10 cellular contexts compared by ENCODE assay signal in the genomic region with DNA sequence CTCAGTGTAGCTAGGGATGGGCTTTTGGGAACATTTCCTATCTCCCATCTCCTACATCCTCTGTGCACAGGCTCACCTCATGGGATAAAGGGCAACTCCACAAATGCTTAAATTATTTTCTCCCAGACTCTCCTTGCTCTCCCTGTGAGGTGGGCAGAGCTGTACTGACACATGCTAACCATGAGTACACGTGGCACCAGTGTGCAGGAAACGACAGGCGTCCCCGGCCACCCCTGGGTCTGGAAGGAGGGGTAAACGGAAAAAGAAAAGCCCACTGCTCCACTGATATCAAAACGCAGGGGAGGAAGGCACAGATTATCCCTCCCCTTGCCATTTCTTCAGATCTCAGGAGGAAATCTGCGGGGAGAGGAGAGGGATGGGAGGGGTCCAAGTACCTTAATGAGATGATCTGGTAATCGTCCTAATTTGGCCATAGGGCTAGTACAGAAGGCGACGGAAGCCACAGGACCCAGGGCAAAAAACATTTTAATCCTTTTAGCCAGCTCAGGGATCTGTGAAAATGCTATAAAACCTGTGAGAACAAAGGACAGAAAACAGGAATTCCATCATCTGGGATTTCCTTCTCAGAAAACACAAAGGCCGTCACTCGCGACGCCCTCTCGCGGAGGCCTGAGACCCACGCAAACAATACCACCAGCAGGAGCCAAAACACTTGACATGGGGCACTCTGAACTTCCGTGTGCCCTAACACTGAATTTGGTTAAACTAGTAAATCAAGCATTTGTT. TPM values are rescaled to one million over a fixed set of nuclear protein-coding genes. Genes with fewer than 3 reads are reported as not detected.
A peak's percentile ranks its signal among the peaks of the same experiment; 100 is the strongest.
DNase-seq lines count a peak whose midpoint lies in the region; ATAC-seq and TF ChIP-seq lines count a peak whose summit lies in the region.
"Had no signal": no experiment of that assay in that cellular context is flagged by ENCODE, and none has a peak within 500 bp of the region (broad histone marks: within the 10 kb centered on the region; RNA-seq: fewer than 3 reads in every experiment).

No MANE protein-coding gene starts in this region.

- TF ChIP-seq CTCF in LNCaP clone FGC (IDR thresholded peaks at IDR 0.05; ENCODE audit: control insufficient read depth, extremely low read depth, insufficient read depth) (peak; percentile 52), nephron progenitor cell (IDR thresholded peaks at IDR 0.05) (no peak)

- DNase-seq in LNCaP clone FGC (ENCODE audit: low read depth), result no peak
- DNase-seq in caudate nucleus (lab: John Stamatoyannopoulos, UW), result peak in 24 of 61 donors; percentile 8 to 55 (median 28)
- DNase-seq in immature natural killer cell, result peak in 1 of 3 donors; percentile 5
- no peak for DNase-seq in stimulated activated naive B cell treated with anti-CD40 and anti-IgM and Interleukin-4, amounts not matched to agents 10 μg/mL and 1 μg/mL and 100 μg/mL, for 72 hours
- no peak for DNase-seq in NCI-H2081 (lab: John Stamatoyannopoulos, UW)
- DNase-seq in nephron progenitor cell, result no peak
- no peak for DNase-seq in SIG-M5 (lab: John Stamatoyannopoulos, UW)
- DNase-seq: HFFc6, sigmoid colon had no signal

- no peak overlapping the region for H3K4me3 ChIP-seq in LNCaP clone FGC (ENCODE audit: low read depth, low read length)
- H3K4me3 ChIP-seq: sigmoid colon had no signal

- H3K27me3 Mint-ChIP-seq in immature natural killer cell (ENCODE audit: low read depth in 3 of 3) (peaks cover 0 to 2% (median 0%) of the 10 kb centered on the region in 3 donors), nephron progenitor cell (ENCODE audit: low read depth, poor library complexity) (no peaks in the 10 kb centered on the region)
- no peaks in the 10 kb centered on the region for H3K27me3 Mint-ChIP-seq in stimulated activated naive B cell treated with anti-CD40 and anti-IgM and Interleukin-4, amounts not matched to agents 10 μg/mL and 1 μg/mL and 100 μg/mL, for 72 hours

- H3K36me3 Mint-ChIP-seq in immature natural killer cell (peaks cover 5 to 41% (median 15%) of the 10 kb centered on the region in 3 donors), nephron progenitor cell (ENCODE audit: low read depth) (peaks cover 41% of the 10 kb centered on the region)
- H3K36me3 Mint-ChIP-seq in stimulated activated naive B cell treated with anti-CD40 and anti-IgM and Interleukin-4, amounts not matched to agents 10 μg/mL and 1 μg/mL and 100 μg/mL, for 72 hours, result peaks cover 33 to 55% of the 10 kb centered on the region in 2 donors

- H3K4me3 Mint-ChIP-seq in immature natural killer cell (peak overlapping the region; percentile 59 to 81 (median 79)), nephron progenitor cell (no peak overlapping the region)
- peak overlapping the region; percentile 2 to 40 for H3K4me3 Mint-ChIP-seq in stimulated activated naive B cell treated with anti-CD40 and anti-IgM and Interleukin-4, amounts not matched to agents 10 μg/mL and 1 μg/mL and 100 μg/mL, for 72 hours
- H3K4me3 Mint-ChIP-seq: HFFc6 had no signal

- peaks cover 10 to 15% of the 10 kb centered on the region in 2 donors for H3K4me1 Mint-ChIP-seq in immature natural killer cell
- peaks cover 0 to 15% of the 10 kb centered on the region in 2 donors for H3K4me1 Mint-ChIP-seq in stimulated activated naive B cell treated with anti-CD40 and anti-IgM and Interleukin-4, amounts not matched to agents 10 μg/mL and 1 μg/mL and 100 μg/mL, for 72 hours
- H3K4me1 Mint-ChIP-seq in nephron progenitor cell, result peaks cover 13% of the 10 kb centered on the region

- no peak for ATAC-seq in stimulated activated naive B cell treated with anti-CD40 and anti-IgM and Interleukin-4, amounts not matched to agents 10 μg/mL and 1 μg/mL and 100 μg/mL, for 72 hours (replicated peaks)
- ATAC-seq in GM21447 (IDR thresholded peaks at IDR 0.05; ENCODE audit: unreplicated experiment), result no peak

- H3K27ac ChIP-seq in caudate nucleus (ENCODE audit: low read depth, low read length), result peak overlapping the region; percentile 87

- no peaks in the 10 kb centered on the region for H3K9me3 Mint-ChIP-seq in immature natural killer cell
- peaks cover 0 to 4% of the 10 kb centered on the region in 2 donors for H3K9me3 Mint-ChIP-seq in stimulated activated naive B cell treated with anti-CD40 and anti-IgM and Interleukin-4, amounts not matched to agents 10 μg/mL and 1 μg/mL and 100 μg/mL, for 72 hours
- H3K9me3 Mint-ChIP-seq in nephron progenitor cell, result peaks cover 20% of the 10 kb centered on the region
- H3K9me3 Mint-ChIP-seq: HFFc6 had no signal

- H3K27ac Mint-ChIP-seq in immature natural killer cell, result peak overlapping the region in 5 of 6 donors; percentile 10 to 83 (median 67)
- H3K27ac Mint-ChIP-seq in stimulated activated naive B cell treated with anti-CD40 and anti-IgM and Interleukin-4, amounts not matched to agents 10 μg/mL and 1 μg/mL and 100 μg/mL, for 72 hours, result peak overlapping the region; percentile 9
- no peak overlapping the region for H3K27ac Mint-ChIP-seq in nephron progenitor cell
- H3K27ac Mint-ChIP-seq: HFFc6 had no signal

RNA-seq across cellular contexts. Expression of a gene that starts 17.8 kb away (rescaled TPM):
- under 1 TPM in 1 of 3 donors, not detected in 2; 0.27 TPM for polyA plus RNA-seq in immature natural killer cell

RNA-seq across cellular contexts. Expression of a gene that starts 26.7 kb away (rescaled TPM):
- polyA plus RNA-seq in immature natural killer cell, result 100 to 1,000 TPM; 120 to 196 (median 125) TPM
